In genomic region chr1:121511455-121511854, GRCh38 we compare ENCODE assay signal across 7 cellular contexts.
A peak's percentile ranks its signal among the peaks of the same experiment; 100 is the strongest.
DNase-seq lines count a peak whose midpoint lies in the region; ATAC-seq, FAIRE-seq and TF ChIP-seq lines count a peak whose summit lies in the region.
"Not testable (repeated sequence)": the region's sequence is repeated elsewhere in the genome, so short reads cannot be mapped to it uniquely, and the experiment has no call there.

No MANE protein-coding gene starts in this region.

- not testable (repeated sequence) for H3K36me3 ChIP-seq in HCT116 (ENCODE audit: control insufficient read depth in 1 of 2, insufficient read depth in 2 of 2, low read length in 2 of 2); small intestine (ENCODE audit: control insufficient read depth in 2 of 2, insufficient read depth in 2 of 2, low read length in 2 of 2)

- peaks cover 29% of the 10 kb centered on the region for H3K4me1 Mint-ChIP-seq in T-helper 2 cell treated with Interferon-gamma antibody and Interleukin-4, amounts not matched to agents 5 μg/mL and 100 μg/mL, for 36 hours (ENCODE audit: low read depth)
- peaks cover 23% of the 10 kb centered on the region for H3K4me1 Mint-ChIP-seq in activated naive CD4-positive, alpha-beta T cell treated with anti-CD3 and anti-CD28 coated beads for 36 hours (ENCODE audit: low read depth)

- not testable (repeated sequence) for FAIRE-seq in small intestine (lab: Jason Lieb, UNC)

- not testable (repeated sequence) for H3K9me2 ChIP-seq in HCT116 (ENCODE audit: insufficient read depth)

- intact Hi-C loops in HCT116 (cut with micrococcal nuclease); activated naive CD4-positive, alpha-beta T cell treated with anti-CD3 and anti-CD28 coated beads for 36 hours (cut with micrococcal nuclease): not testable (repeated sequence)

- not testable (repeated sequence) for H3K27me3 Mint-ChIP-seq in T-helper 2 cell treated with Interferon-gamma antibody and Interleukin-4, amounts not matched to agents 5 μg/mL and 100 μg/mL, for 36 hours (ENCODE audit: low read depth); activated naive CD4-positive, alpha-beta T cell treated with anti-CD3 and anti-CD28 coated beads for 36 hours (ENCODE audit: low read depth)

- TF ChIP-seq RAD21 in HCT116 (IDR thresholded peaks at IDR 0.05; ENCODE audit: low read depth), result not testable (repeated sequence)

- CTCF ChIA-PET in HCT116 (lab: Charles Lee); activated naive CD4-positive, alpha-beta T cell treated with anti-CD3 and anti-CD28 coated beads for 36 hours (lab: Charles Lee): not testable (repeated sequence)

- not testable (repeated sequence) for H3K9ac ChIP-seq in HCT116 (ENCODE audit: low read length)

- POLR2A ChIA-PET in HCT116 (lab: Charles Lee), result not testable (repeated sequence)

- TF ChIP-seq POLR2A in HCT116 (IDR thresholded peaks at IDR 0.05; ENCODE audit: borderline replicate concordance, extremely low read depth, insufficient read depth, insufficient read length), result not testable (repeated sequence)

- 19 to 57% (median 32%) methylated on average over 5 of the region's 5 CpGs for WGBS in small intestine, 3 donors

- H3K4me1 ChIP-seq in HCT116 (ENCODE audit: control insufficient read depth in 1 of 2, insufficient read depth in 2 of 2, low read length in 2 of 2); small intestine (ENCODE audit: control insufficient read depth in 2 of 2, insufficient read depth in 1 of 2, low read depth in 1 of 2, low read length in 1 of 2): not testable (repeated sequence)

- not testable (repeated sequence) for TF ChIP-seq CTCF in HCT116 (IDR thresholded peaks at IDR 0.05 in 2 of 3, conservative IDR thresholded peaks at IDR 0.05 in 1 of 3; ENCODE audit: borderline replicate concordance in 1 of 3, insufficient read depth in 1 of 3, low read depth in 2 of 3, low read length in 2 of 3); epithelial cell of esophagus (IDR thresholded peaks at IDR 0.05; ENCODE audit: insufficient read depth, low read depth, low read length, missing control alignments)

- H3K36me3 Mint-ChIP-seq in T-helper 2 cell treated with Interferon-gamma antibody and Interleukin-4, amounts not matched to agents 5 μg/mL and 100 μg/mL, for 36 hours (ENCODE audit: low read depth), result peaks cover 61% of the 10 kb centered on the region
- peaks cover 16% of the 10 kb centered on the region for H3K36me3 Mint-ChIP-seq in activated naive CD4-positive, alpha-beta T cell treated with anti-CD3 and anti-CD28 coated beads for 36 hours (ENCODE audit: low read depth)

- H2AFZ ChIP-seq in HCT116 (ENCODE audit: low read depth, low read length, poor library complexity, severe bottlenecking), result not testable (repeated sequence)

- not testable (repeated sequence) for H3K4me3 Mint-ChIP-seq in T-helper 2 cell treated with Interferon-gamma antibody and Interleukin-4, amounts not matched to agents 5 μg/mL and 100 μg/mL, for 36 hours; activated naive CD4-positive, alpha-beta T cell treated with anti-CD3 and anti-CD28 coated beads for 36 hours

- BruUV-seq in HCT116 (replicated peaks; lab: Mats Ljungman, UMichigan), result not testable (repeated sequence)

- not testable (repeated sequence) for DNase-seq in HCT116 (ENCODE audit: low read depth, low spot score)
- peak; percentile 74 for DNase-seq in NOMO-1 treated with DMSO at 0.1 percent for 48 hours (lab: John Stamatoyannopoulos, UW; ENCODE audit: unreplicated experiment)
- peak; percentile 28 for DNase-seq in T-helper 2 cell treated with Interferon-gamma antibody and Interleukin-4, amounts not matched to agents 5 μg/mL and 100 μg/mL, for 36 hours (ENCODE audit: low spot score)
- peak; percentile 9 for DNase-seq in activated naive CD4-positive, alpha-beta T cell treated with anti-CD3 and anti-CD28 coated beads for 36 hours
- DNase-seq in epithelial cell of esophagus (ENCODE audit: low read depth), result peak; percentile 15
- DNase-seq in left lobe of liver (ENCODE audit: low spot score), result peak; percentile 91
- DNase-seq in small intestine, result peak; percentile 54

- H3K27ac ChIP-seq in HCT116 (ENCODE audit: low read depth, low read length); small intestine (ENCODE audit: low read depth in 1 of 2, low read length in 1 of 2): not testable (repeated sequence)

- H4K20me1 ChIP-seq in HCT116 (ENCODE audit: insufficient read depth), result not testable (repeated sequence)

- H3K27ac Mint-ChIP-seq in T-helper 2 cell treated with Interferon-gamma antibody and Interleukin-4, amounts not matched to agents 5 μg/mL and 100 μg/mL, for 36 hours; activated naive CD4-positive, alpha-beta T cell treated with anti-CD3 and anti-CD28 coated beads for 36 hours: not testable (repeated sequence)

- not testable (repeated sequence) for H3K27me3 ChIP-seq in HCT116 (ENCODE audit: insufficient read depth, low read length); small intestine (ENCODE audit: control insufficient read depth in 2 of 2, insufficient read depth in 2 of 2, low read length in 2 of 2)

- not testable (repeated sequence) for H3K4me2 ChIP-seq in HCT116 (ENCODE audit: low read length)

- not testable (repeated sequence) for ATAC-seq in HCT116
- ATAC-seq in left lobe of liver, result peak; percentile 87

- peaks cover 77% of the 10 kb centered on the region for H3K9me3 Mint-ChIP-seq in T-helper 2 cell treated with Interferon-gamma antibody and Interleukin-4, amounts not matched to agents 5 μg/mL and 100 μg/mL, for 36 hours
- peaks cover 27% of the 10 kb centered on the region for H3K9me3 Mint-ChIP-seq in activated naive CD4-positive, alpha-beta T cell treated with anti-CD3 and anti-CD28 coated beads for 36 hours

- not testable (repeated sequence) for H3K79me2 ChIP-seq in HCT116 (ENCODE audit: insufficient read depth, low read length)

- H3K9me3 ChIP-seq in HCT116 (ENCODE audit: control insufficient read depth in 1 of 2, insufficient read depth in 1 of 2, low read depth in 1 of 2, low read length in 2 of 2); small intestine (ENCODE audit: control insufficient read depth, low read depth): not testable (repeated sequence)

- H3K4me3 ChIP-seq in HCT116 (replicated peaks in 1 of 2; ENCODE audit: low read depth in 1 of 2, low read length in 2 of 2); epithelial cell of esophagus (ENCODE audit: low read length); small intestine (ENCODE audit: low read depth in 1 of 2, low read length in 2 of 2): not testable (repeated sequence)

- RAD21 ChIA-PET in HCT116 (lab: Charles Lee; ENCODE audit: low non-redundant PET in 1 of 2, low total read pairs in 2 of 2, uncharacterized antibody in 2 of 2, unreplicated experiment in 2 of 2), result not testable (repeated sequence)

TF ChIP-seq in HCT116, 20 proteins besides CTCF, POLR2A, EP300 and RAD21:
- 0 out of 2 replicates have a peak, but pooled peaks have one; percentile 20 for TF ChIP-seq EGR1 (IDR thresholded peaks at IDR 0.05; ENCODE audit: low read depth)
